1 cellular context compared by ENCODE assay signal in the genomic region with DNA sequence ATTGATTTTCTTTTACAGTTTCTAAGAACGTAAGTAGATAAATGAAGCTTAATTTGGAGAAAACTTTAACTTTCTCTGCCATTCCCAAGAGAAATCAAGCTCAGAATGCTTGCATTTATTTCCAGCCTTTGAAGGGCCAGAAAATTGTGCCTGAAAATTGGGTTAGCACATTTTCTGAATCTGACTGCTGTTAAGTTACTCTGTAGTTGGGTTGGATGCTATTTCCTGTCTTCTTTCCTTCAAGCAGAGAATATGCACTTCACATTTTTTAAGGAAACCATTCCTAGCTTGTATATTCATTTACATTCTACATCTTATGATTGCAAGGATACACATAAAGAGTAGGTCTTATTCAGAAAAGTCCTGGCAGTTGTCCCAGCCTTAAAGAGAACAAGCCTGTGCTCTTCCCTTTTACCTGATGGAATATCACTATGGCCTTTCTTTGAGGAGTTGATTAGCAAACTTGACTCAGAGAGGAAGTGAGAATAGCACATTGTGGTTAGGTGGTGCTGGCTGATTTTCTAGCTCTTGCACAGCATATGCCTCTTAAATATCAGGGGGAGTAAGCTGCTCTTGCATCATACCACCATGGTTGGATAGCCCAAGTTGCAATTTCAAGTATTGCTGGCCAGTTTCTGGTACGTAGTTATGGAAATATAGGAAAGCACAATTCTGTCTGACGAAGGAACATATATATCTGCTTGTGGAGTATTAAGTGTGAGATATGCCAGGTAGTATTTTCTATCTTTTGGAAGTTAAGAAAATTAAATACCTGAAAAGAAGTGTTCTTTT.
TF ChIP-seq lines count a peak whose summit lies in the region.

No MANE protein-coding gene starts in this region.

TF ChIP-seq in GM12878, 131 proteins besides CTCF, POLR2A, EP300 and RAD21 (continued from another document and continues in another):
- TF ChIP-seq, protein P1, sequence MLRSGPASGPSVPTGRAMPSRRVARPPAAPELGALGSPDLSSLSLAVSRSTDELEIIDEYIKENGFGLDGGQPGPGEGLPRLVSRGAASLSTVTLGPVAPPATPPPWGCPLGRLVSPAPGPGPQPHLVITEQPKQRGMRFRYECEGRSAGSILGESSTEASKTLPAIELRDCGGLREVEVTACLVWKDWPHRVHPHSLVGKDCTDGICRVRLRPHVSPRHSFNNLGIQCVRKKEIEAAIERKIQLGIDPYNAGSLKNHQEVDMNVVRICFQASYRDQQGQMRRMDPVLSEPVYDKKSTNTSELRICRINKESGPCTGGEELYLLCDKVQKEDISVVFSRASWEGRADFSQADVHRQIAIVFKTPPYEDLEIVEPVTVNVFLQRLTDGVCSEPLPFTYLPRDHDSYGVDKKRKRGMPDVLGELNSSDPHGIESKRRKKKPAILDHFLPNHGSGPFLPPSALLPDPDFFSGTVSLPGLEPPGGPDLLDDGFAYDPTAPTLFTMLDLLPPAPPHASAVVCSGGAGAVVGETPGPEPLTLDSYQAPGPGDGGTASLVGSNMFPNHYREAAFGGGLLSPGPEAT (IDR thresholded peaks at IDR 0.05; ENCODE audit: low read depth): peak; percentile 98
- TF ChIP-seq SREBF2 (IDR thresholded peaks at IDR 0.05; ENCODE audit: low read length): no peak
- TF ChIP-seq, protein P2, sequence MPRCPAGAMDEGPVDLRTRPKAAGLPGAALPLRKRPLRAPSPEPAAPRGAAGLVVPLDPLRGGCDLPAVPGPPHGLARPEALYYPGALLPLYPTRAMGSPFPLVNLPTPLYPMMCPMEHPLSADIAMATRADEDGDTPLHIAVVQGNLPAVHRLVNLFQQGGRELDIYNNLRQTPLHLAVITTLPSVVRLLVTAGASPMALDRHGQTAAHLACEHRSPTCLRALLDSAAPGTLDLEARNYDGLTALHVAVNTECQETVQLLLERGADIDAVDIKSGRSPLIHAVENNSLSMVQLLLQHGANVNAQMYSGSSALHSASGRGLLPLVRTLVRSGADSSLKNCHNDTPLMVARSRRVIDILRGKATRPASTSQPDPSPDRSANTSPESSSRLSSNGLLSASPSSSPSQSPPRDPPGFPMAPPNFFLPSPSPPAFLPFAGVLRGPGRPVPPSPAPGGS (IDR thresholded peaks at IDR 0.05; ENCODE audit: borderline replicate concordance, insufficient read depth, low read depth, low read length, poor library complexity, severe bottlenecking): peak; percentile 93
- TF ChIP-seq PAX5 (IDR thresholded peaks at IDR 0.05; ENCODE audit: borderline replicate concordance, low read depth, low read length): peak; percentile 95
- TF ChIP-seq ATF7 (IDR thresholded peaks at IDR 0.05; ENCODE audit: low read depth): peak; percentile 93
- TF ChIP-seq CBX3 (IDR thresholded peaks at IDR 0.05; ENCODE audit: borderline replicate concordance, low read depth): no peak
- peak; percentile 75 for TF ChIP-seq SP1 (IDR thresholded peaks at IDR 0.05; ENCODE audit: low read depth, low read length)
- peak; percentile 65 for TF ChIP-seq YY1 (IDR thresholded peaks at IDR 0.05; ENCODE audit: low read depth, low read length)
- TF ChIP-seq, protein P3, sequence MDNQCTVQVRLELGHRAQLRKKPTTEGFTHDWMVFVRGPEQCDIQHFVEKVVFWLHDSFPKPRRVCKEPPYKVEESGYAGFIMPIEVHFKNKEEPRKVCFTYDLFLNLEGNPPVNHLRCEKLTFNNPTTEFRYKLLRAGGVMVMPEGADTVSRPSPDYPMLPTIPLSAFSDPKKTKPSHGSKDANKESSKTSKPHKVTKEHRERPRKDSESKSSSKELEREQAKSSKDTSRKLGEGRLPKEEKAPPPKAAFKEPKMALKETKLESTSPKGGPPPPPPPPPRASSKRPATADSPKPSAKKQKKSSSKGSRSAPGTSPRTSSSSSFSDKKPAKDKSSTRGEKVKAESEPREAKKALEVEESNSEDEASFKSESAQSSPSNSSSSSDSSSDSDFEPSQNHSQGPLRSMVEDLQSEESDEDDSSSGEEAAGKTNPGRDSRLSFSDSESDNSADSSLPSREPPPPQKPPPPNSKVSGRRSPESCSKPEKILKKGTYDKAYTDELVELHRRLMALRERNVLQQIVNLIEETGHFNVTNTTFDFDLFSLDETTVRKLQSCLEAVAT (IDR thresholded peaks at IDR 0.05): peak; percentile 82
- TF ChIP-seq, protein P4, sequence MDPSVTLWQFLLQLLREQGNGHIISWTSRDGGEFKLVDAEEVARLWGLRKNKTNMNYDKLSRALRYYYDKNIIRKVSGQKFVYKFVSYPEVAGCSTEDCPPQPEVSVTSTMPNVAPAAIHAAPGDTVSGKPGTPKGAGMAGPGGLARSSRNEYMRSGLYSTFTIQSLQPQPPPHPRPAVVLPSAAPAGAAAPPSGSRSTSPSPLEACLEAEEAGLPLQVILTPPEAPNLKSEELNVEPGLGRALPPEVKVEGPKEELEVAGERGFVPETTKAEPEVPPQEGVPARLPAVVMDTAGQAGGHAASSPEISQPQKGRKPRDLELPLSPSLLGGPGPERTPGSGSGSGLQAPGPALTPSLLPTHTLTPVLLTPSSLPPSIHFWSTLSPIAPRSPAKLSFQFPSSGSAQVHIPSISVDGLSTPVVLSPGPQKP (IDR thresholded peaks at IDR 0.05; ENCODE audit: low read depth, low read length): 0 out of 2 replicates have a peak, but pooled peaks have one; percentile 38
- TF ChIP-seq NBN (IDR thresholded peaks at IDR 0.05): peak; percentile 96
- peak; percentile 100 for TF ChIP-seq RUNX3 (IDR thresholded peaks at IDR 0.05; ENCODE audit: low read length)
- TF ChIP-seq WRNIP1 (IDR thresholded peaks at IDR 0.05; ENCODE audit: borderline replicate concordance, low read depth, low read length): 0 out of 2 replicates have a peak, but pooled peaks have one; percentile 81
- peak; percentile 82 for TF ChIP-seq CHD2 (IDR thresholded peaks at IDR 0.05; ENCODE audit: borderline replicate concordance, low read depth, low read length)
- no peak for TF ChIP-seq STAT1 (conservative IDR thresholded peaks at IDR 0.05)
- no peak for TF ChIP-seq TAF1 (IDR thresholded peaks at IDR 0.05; ENCODE audit: borderline replicate concordance, low read depth, low read length)
- no peak for TF ChIP-seq RBBP5 (conservative IDR thresholded peaks at IDR 0.05)
- peak in 1 of 2 experiments; percentile 93; a peak in 2 of 4 replicates for TF ChIP-seq ETV6 (conservative IDR thresholded peaks at IDR 0.05 in 1 of 2, IDR thresholded peaks at IDR 0.05 in 1 of 2; ENCODE audit: borderline replicate concordance in 1 of 2, low read depth in 1 of 2)
- TF ChIP-seq, protein P5, sequence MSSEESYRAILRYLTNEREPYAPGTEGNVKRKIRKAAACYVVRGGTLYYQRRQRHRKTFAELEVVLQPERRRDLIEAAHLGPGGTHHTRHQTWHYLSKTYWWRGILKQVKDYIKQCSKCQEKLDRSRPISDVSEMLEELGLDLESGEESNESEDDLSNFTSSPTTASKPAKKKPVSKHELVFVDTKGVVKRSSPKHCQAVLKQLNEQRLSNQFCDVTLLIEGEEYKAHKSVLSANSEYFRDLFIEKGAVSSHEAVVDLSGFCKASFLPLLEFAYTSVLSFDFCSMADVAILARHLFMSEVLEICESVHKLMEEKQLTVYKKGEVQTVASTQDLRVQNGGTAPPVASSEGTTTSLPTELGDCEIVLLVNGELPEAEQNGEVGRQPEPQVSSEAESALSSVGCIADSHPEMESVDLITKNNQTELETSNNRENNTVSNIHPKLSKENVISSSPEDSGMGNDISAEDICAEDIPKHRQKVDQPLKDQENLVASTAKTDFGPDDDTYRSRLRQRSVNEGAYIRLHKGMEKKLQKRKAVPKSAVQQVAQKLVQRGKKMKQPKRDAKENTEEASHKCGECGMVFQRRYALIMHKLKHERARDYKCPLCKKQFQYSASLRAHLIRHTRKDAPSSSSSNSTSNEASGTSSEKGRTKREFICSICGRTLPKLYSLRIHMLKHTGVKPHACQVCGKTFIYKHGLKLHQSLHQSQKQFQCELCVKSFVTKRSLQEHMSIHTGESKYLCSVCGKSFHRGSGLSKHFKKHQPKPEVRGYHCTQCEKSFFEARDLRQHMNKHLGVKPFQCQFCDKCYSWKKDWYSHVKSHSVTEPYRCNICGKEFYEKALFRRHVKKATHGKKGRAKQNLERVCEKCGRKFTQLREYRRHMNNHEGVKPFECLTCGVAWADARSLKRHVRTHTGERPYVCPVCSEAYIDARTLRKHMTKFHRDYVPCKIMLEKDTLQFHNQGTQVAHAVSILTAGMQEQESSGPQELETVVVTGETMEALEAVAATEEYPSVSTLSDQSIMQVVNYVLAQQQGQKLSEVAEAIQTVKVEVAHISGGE (CRISPR knock-in tag; IDR thresholded peaks at IDR 0.05): no peak
- 0 out of 2 replicates have a peak, but pooled peaks have one; percentile 32 for TF ChIP-seq GABPA (IDR thresholded peaks at IDR 0.05; ENCODE audit: low read depth)
- TF ChIP-seq IKZF1 (conservative IDR thresholded peaks at IDR 0.05): peak; percentile 99
- peak; percentile 80 for TF ChIP-seq SMARCA5 (IDR thresholded peaks at IDR 0.05)
- TF ChIP-seq CHD4 (IDR thresholded peaks at IDR 0.05): no peak
- no peak for TF ChIP-seq ZNF274 (IDR thresholded peaks at IDR 0.05; ENCODE audit: insufficient read depth, insufficient read length)
- TF ChIP-seq, protein P6, sequence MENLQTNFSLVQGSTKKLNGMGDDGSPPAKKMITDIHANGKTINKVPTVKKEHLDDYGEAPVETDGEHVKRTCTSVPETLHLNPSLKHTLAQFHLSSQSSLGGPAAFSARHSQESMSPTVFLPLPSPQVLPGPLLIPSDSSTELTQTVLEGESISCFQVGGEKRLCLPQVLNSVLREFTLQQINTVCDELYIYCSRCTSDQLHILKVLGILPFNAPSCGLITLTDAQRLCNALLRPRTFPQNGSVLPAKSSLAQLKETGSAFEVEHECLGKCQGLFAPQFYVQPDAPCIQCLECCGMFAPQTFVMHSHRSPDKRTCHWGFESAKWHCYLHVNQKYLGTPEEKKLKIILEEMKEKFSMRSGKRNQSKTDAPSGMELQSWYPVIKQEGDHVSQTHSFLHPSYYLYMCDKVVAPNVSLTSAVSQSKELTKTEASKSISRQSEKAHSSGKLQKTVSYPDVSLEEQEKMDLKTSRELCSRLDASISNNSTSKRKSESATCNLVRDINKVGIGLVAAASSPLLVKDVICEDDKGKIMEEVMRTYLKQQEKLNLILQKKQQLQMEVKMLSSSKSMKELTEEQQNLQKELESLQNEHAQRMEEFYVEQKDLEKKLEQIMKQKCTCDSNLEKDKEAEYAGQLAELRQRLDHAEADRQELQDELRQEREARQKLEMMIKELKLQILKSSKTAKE (IDR thresholded peaks at IDR 0.05; ENCODE audit: low read depth, poor library complexity, severe bottlenecking): peak; percentile 93
- no peak for TF ChIP-seq MYB (IDR thresholded peaks at IDR 0.05; ENCODE audit: borderline replicate concordance, low read depth, low read length)
- TF ChIP-seq CREM (IDR thresholded peaks at IDR 0.05; ENCODE audit: low read depth): peak; percentile 93
- 0 out of 2 replicates have a peak, but pooled peaks have one; percentile 60 for TF ChIP-seq TCF12 (IDR thresholded peaks at IDR 0.05; ENCODE audit: low read depth, low read length)
- TF ChIP-seq, protein P7, sequence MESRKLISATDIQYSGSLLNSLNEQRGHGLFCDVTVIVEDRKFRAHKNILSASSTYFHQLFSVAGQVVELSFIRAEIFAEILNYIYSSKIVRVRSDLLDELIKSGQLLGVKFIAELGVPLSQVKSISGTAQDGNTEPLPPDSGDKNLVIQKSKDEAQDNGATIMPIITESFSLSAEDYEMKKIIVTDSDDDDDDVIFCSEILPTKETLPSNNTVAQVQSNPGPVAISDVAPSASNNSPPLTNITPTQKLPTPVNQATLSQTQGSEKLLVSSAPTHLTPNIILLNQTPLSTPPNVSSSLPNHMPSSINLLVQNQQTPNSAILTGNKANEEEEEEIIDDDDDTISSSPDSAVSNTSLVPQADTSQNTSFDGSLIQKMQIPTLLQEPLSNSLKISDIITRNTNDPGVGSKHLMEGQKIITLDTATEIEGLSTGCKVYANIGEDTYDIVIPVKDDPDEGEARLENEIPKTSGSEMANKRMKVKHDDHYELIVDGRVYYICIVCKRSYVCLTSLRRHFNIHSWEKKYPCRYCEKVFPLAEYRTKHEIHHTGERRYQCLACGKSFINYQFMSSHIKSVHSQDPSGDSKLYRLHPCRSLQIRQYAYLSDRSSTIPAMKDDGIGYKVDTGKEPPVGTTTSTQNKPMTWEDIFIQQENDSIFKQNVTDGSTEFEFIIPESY (IDR thresholded peaks at IDR 0.05): no peak; the same call in 1 of the 2 replicates
- no peak for TF ChIP-seq POLR2AphosphoS5 (IDR thresholded peaks at IDR 0.05; ENCODE audit: low read length)
- TF ChIP-seq RAD51 (IDR thresholded peaks at IDR 0.05): peak; percentile 27; the same call in 1 of the 2 replicates
- TF ChIP-seq POLR2AphosphoS2 (IDR thresholded peaks at IDR 0.05; ENCODE audit: low read depth, low read length): no peak
- TF ChIP-seq ZZZ3 (IDR thresholded peaks at IDR 0.05; ENCODE audit: control insufficient read depth, insufficient read length, low read depth): no peak
- peak; percentile 51; the same call in 1 of the 2 replicates for TF ChIP-seq NR2F1 (conservative IDR thresholded peaks at IDR 0.05)
- TF ChIP-seq SMAD5 (IDR thresholded peaks at IDR 0.05; ENCODE audit: low read depth): no peak
- peak; percentile 98 for TF ChIP-seq MTA2 (IDR thresholded peaks at IDR 0.05; ENCODE audit: low read depth)
- peak; percentile 100 for TF ChIP-seq BCL11A (IDR thresholded peaks at IDR 0.05; ENCODE audit: low read depth, low read length)
- TF ChIP-seq CEBPB (IDR thresholded peaks at IDR 0.05; ENCODE audit: borderline replicate concordance in 1 of 2, low read depth in 2 of 2, low read length in 2 of 2): peak; percentile 98 to 100
- TF ChIP-seq CREB1 (IDR thresholded peaks at IDR 0.05; ENCODE audit: low read depth): peak; percentile 83
- no peak for TF ChIP-seq HDGF (IDR thresholded peaks at IDR 0.05)
- peak; percentile 92; the same call in 1 of the 2 replicates for TF ChIP-seq EZH2 (IDR thresholded peaks at IDR 0.05; ENCODE audit: borderline replicate concordance, control insufficient read depth, low read depth, low read length)
- 0 out of 2 replicates have a peak, but pooled peaks have one; percentile 43 for TF ChIP-seq ZSCAN29 (IDR thresholded peaks at IDR 0.05)
- TF ChIP-seq, protein P8, sequence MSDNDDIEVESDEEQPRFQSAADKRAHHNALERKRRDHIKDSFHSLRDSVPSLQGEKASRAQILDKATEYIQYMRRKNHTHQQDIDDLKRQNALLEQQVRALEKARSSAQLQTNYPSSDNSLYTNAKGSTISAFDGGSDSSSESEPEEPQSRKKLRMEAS (IDR thresholded peaks at IDR 0.05; ENCODE audit: low read depth, low read length): no peak
- TF ChIP-seq JUND (IDR thresholded peaks at IDR 0.05; ENCODE audit: low read depth, low read length): peak; percentile 81; the same call in 1 of the 2 replicates
- peak; percentile 25; the same call in 1 of the 2 replicates for TF ChIP-seq ZNF384 (IDR thresholded peaks at IDR 0.05; ENCODE audit: borderline replicate concordance, low read depth, low read length)
- peak; percentile 76 for TF ChIP-seq KLF5 (IDR thresholded peaks at IDR 0.05; ENCODE audit: partially characterized antibody)
- no peak for TF ChIP-seq LARP7 (IDR thresholded peaks at IDR 0.05)
- TF ChIP-seq HDAC6 (IDR thresholded peaks at IDR 0.05; ENCODE audit: unreplicated experiment): no peak
- TF ChIP-seq IRF4 (IDR thresholded peaks at IDR 0.05; ENCODE audit: low read depth, low read length): peak; percentile 100
- TF ChIP-seq BHLHE40 (IDR thresholded peaks at IDR 0.05; ENCODE audit: borderline replicate concordance in 1 of 2, low read depth in 2 of 2, low read length in 1 of 2): peak; percentile 63 to 69
- peak; percentile 79 for TF ChIP-seq ZBED1 (IDR thresholded peaks at IDR 0.05; ENCODE audit: borderline replicate concordance)
